Comparison of ENCODE assay signal across 13 cellular contexts in the genomic region with DNA sequence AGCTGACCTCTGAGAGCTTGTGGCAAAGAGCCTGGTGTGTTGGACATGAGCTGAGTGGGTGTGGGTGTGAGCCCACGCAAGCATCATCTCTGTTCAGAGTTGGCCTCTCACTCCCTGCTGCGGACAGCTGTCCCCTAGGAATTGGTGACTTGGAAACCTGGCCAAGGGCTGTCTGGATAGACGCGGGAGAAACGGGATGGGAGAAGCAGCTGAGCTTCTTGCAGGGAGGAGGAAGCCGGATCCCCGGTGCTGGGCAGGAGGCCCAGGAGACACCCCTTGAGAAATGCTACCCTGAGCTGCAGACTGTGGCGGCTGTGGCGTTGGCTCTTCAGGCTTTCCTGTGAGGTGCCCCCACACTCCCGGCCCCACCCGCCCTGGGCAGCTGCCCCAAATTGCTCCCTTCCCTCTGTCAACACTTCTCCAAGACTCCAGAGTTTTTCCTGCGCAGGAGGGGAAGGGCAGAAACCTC.
A peak's percentile ranks its signal among the peaks of the same experiment; 100 is the strongest.
DNase-seq lines count a peak whose midpoint lies in the region; ATAC-seq, FAIRE-seq and TF ChIP-seq lines count a peak whose summit lies in the region.
"Had no signal": no experiment of that assay in that cellular context is flagged by ENCODE, and none has a peak within 500 bp of the region (broad histone marks: within the 10 kb centered on the region; RNA-seq: fewer than 3 reads in every experiment).

No MANE protein-coding gene starts in this region.

- H3K27ac ChIP-seq in esophagus muscularis mucosa (replicated peaks in 1 of 4) (peak overlapping the region; percentile 79 to 90 (median 86)), muscle layer of colon (ENCODE audit: low read depth, low read length) (peak overlapping the region; percentile 36), thyroid gland (peak overlapping the region; percentile 86 to 97 (median 91))
- H3K27ac ChIP-seq: epithelial cell of prostate, SK-N-MC had no signal

- TF ChIP-seq EP300 in esophagus muscularis mucosa (IDR thresholded peaks at IDR 0.05): no peak

- TF ChIP-seq CTCF in esophagus muscularis mucosa (IDR thresholded peaks at IDR 0.05) (no peak), thyroid gland (IDR thresholded peaks at IDR 0.05) (no peak)

- H3K36me3 ChIP-seq in esophagus muscularis mucosa (peaks cover 0 to 21% (median 13%) of the 10 kb centered on the region in 4 donors), muscle layer of colon (ENCODE audit: insufficient read depth, low read length) (peaks cover 20% of the 10 kb centered on the region), thyroid gland (peaks cover 0 to 3% of the 10 kb centered on the region in 2 donors)

- H3K27me3 ChIP-seq in esophagus muscularis mucosa (no peaks in the 10 kb centered on the region), muscle layer of colon (ENCODE audit: control insufficient read depth in 1 of 2, insufficient read depth in 2 of 2, low read length in 2 of 2) (no peaks in the 10 kb centered on the region), thyroid gland (no peaks in the 10 kb centered on the region)
- H3K27me3 ChIP-seq: testis had no signal

- TF ChIP-seq POLR2A in esophagus muscularis mucosa (IDR thresholded peaks at IDR 0.05; ENCODE audit: low read depth): no peak
- no peak for TF ChIP-seq POLR2A in thyroid gland (IDR thresholded peaks at IDR 0.05)

- H3K4me3 ChIP-seq in esophagus muscularis mucosa: peak overlapping the region in 3 of 4 donors; percentile 21 to 30 (median 22)
- H3K4me3 ChIP-seq in muscle layer of colon (ENCODE audit: low read depth in 1 of 2, low read length in 2 of 2): peak overlapping the region in 1 of 2 donors; percentile 24
- H3K4me3 ChIP-seq in thyroid gland (replicated peaks in 1 of 3): no peak overlapping the region
- H3K4me3 ChIP-seq: SK-N-MC had no signal

- H3K9me3 ChIP-seq in esophagus muscularis mucosa (peaks cover 0 to 4% (median 0%) of the 10 kb centered on the region in 4 donors), muscle layer of colon (ENCODE audit: low read length) (peaks cover 4% of the 10 kb centered on the region), thyroid gland (no peaks in the 10 kb centered on the region)
- H3K9me3 ChIP-seq: testis had no signal

- WGBS in esophagus muscularis mucosa: 43% methylated on average over 11 of the region's 12 CpGs
- WGBS in thyroid gland, 2 donors: 52 to 57% methylated on average over 10 to 11 of the region's 12 CpGs

- intact Hi-C loops in esophagus muscularis mucosa (cut with DNase I) (loop anchor here (5.0 kb wide), 1 partner anchor 108 kb away; no protein-coding TSS in a partner anchor), thyroid gland (cut with DNase I) (no loop called here)

- no peak for ATAC-seq in HG02571 (IDR thresholded peaks at IDR 0.05; ENCODE audit: unreplicated experiment)

- no peak for FAIRE-seq in GM19239 (lab: Jason Lieb, UNC)

- peaks cover 70 to 79% (median 74%) of the 10 kb centered on the region in 4 donors for H3K4me1 ChIP-seq in esophagus muscularis mucosa
- H3K4me1 ChIP-seq in muscle layer of colon (ENCODE audit: insufficient read depth, low read length): peaks cover 56% of the 10 kb centered on the region
- H3K4me1 ChIP-seq in thyroid gland: peaks cover 21 to 31% of the 10 kb centered on the region in 2 donors

- peak; percentile 43 for DNase-seq in NCI-H69 (lab: John Stamatoyannopoulos, UW)
- DNase-seq in esophagus muscularis mucosa (ENCODE audit: extremely low spot score): no peak
- peak in 1 of 2 donors; percentile 46 for DNase-seq in thyroid gland
- no peak for DNase-seq in NCI-H146 treated with DMSO at 0.1 percent for 48 hours (lab: John Stamatoyannopoulos, UW; ENCODE audit: unreplicated experiment)
- no peak for DNase-seq in stimulated activated naive CD4-positive, alpha-beta T cell treated with Interleukin-2 at 50 U/mL for 16 hours (lab: John Stamatoyannopoulos, UW)
- no peak for DNase-seq in GM19239 (ENCODE audit: insufficient read length, low spot score)
- DNase-seq: activated CD4-positive, alpha-beta T cell treated with anti-CD3 and anti-CD28 coated beads, Interleukin-2, amount 50 U/mL, for 1 hour; KBM-7; testis had no signal

- H3K9ac ChIP-seq in muscle layer of colon (ENCODE audit: low read length): no peak overlapping the region

Comparison
In these comparisons a context has a peak if more than half of its experiments do, and no peak if none do; other contexts are left out.
1. H3K27ac ChIP-seq: peak in every context shown above with its lines; median percentile 91 in thyroid gland; 86 in esophagus muscularis mucosa; 36 in muscle layer of colon.
2. H3K4me3 ChIP-seq: peak in esophagus muscularis mucosa (3 of 4); none in thyroid gland (0 of 3).